8 cellular contexts compared by ENCODE assay signal in genomic region chr4:82798168-82799005, GRCh38. TPM values are rescaled to one million over a fixed set of nuclear protein-coding genes. Genes with fewer than 3 reads are reported as not detected.
DNase-seq lines count a peak whose midpoint lies in the region; ATAC-seq lines count a peak whose summit lies in the region.

Gene SCD5, minus strand, starts transcription at chr4:82798796. Its CDS starts 259 bp downstream, at chr4:82798537.

- H3K27ac Mint-ChIP-seq in dendritic cell treated with granulocyte-macrophage colony-stimulating factor and Interleukin-4, amounts not matched to agents 40 ng/mL and 50 ng/mL, for 4 days: peak within 1 kb of the TSS; percentile 63

- no peaks in the 10 kb centered on the region for H3K36me3 Mint-ChIP-seq in dendritic cell treated with granulocyte-macrophage colony-stimulating factor and Interleukin-4, amounts not matched to agents 40 ng/mL and 50 ng/mL, for 4 days (ENCODE audit: low read depth)

- ATAC-seq in HG02852 (IDR thresholded peaks at IDR 0.05; ENCODE audit: unreplicated experiment): peak; percentile 85
- peak; percentile 75 for ATAC-seq in left lobe of liver

- H3K27me3 Mint-ChIP-seq in dendritic cell treated with granulocyte-macrophage colony-stimulating factor and Interleukin-4, amounts not matched to agents 40 ng/mL and 50 ng/mL, for 4 days: peaks cover 52% of the 10 kb centered on the region

- intact Hi-C loops in dendritic cell treated with granulocyte-macrophage colony-stimulating factor and Interleukin-4, amounts not matched to agents 40 ng/mL and 50 ng/mL, for 4 days (cut with micrococcal nuclease): no loop called here

- peak within 1 kb of the TSS; percentile 82 for H3K4me3 Mint-ChIP-seq in dendritic cell treated with granulocyte-macrophage colony-stimulating factor and Interleukin-4, amounts not matched to agents 40 ng/mL and 50 ng/mL, for 4 days

- H3K9me3 Mint-ChIP-seq in dendritic cell treated with granulocyte-macrophage colony-stimulating factor and Interleukin-4, amounts not matched to agents 40 ng/mL and 50 ng/mL, for 4 days: no peaks in the 10 kb centered on the region

- DNase-seq in NCI-H2081 (lab: John Stamatoyannopoulos, UW): peak; percentile 39 to 57
- no peak for DNase-seq in NCI-H2081 treated with DMSO at 0.1 percent for 48 hours (lab: John Stamatoyannopoulos, UW)
- peak; percentile 55 for DNase-seq in NCI-H1694 treated with DMSO at 0.1 percent for 48 hours (lab: John Stamatoyannopoulos, UW)
- peak; percentile 4 to 10 for DNase-seq in activated CD4-positive, alpha-beta T cell treated with anti-CD3 and anti-CD28 coated beads for 4 hours
- DNase-seq in left lobe of liver (ENCODE audit: low spot score): no peak
- DNase-seq in stimulated activated CD4-positive, alpha-beta T cell treated with anti-CD3 and anti-CD28 coated beads, Interleukin-2, amount 100 ng/mL, for 48 hours: peak; percentile 28 to 46

- peaks cover 27% of the 10 kb centered on the region for H3K4me1 Mint-ChIP-seq in dendritic cell treated with granulocyte-macrophage colony-stimulating factor and Interleukin-4, amounts not matched to agents 40 ng/mL and 50 ng/mL, for 4 days (ENCODE audit: low read depth)

RNA-seq across cellular contexts. Expression of gene SCD5, which starts in this region (rescaled TPM):
- total RNA-seq in left lobe of liver: 1.6 TPM

Comparison
In these comparisons a context has a peak if more than half of its experiments do, and no peak if none do; other contexts are left out.
1. DNase-seq: peak in NCI-H2081 (2 of 2), NCI-H1694 treated with DMSO at 0.1 percent for 48 hours (single experiment), activated CD4-positive, alpha-beta T cell treated with anti-CD3 and anti-CD28 coated beads for 4 hours (2 of 2) and stimulated activated CD4-positive, alpha-beta T cell treated with anti-CD3 and anti-CD28 coated beads, Interleukin-2, amount 100 ng/mL, for 48 hours (2 of 2); none in NCI-H2081 treated with DMSO at 0.1 percent for 48 hours (single experiment) and left lobe of liver (single experiment).